ENCODE assay signal across 12 cellular contexts in the genomic region with DNA sequence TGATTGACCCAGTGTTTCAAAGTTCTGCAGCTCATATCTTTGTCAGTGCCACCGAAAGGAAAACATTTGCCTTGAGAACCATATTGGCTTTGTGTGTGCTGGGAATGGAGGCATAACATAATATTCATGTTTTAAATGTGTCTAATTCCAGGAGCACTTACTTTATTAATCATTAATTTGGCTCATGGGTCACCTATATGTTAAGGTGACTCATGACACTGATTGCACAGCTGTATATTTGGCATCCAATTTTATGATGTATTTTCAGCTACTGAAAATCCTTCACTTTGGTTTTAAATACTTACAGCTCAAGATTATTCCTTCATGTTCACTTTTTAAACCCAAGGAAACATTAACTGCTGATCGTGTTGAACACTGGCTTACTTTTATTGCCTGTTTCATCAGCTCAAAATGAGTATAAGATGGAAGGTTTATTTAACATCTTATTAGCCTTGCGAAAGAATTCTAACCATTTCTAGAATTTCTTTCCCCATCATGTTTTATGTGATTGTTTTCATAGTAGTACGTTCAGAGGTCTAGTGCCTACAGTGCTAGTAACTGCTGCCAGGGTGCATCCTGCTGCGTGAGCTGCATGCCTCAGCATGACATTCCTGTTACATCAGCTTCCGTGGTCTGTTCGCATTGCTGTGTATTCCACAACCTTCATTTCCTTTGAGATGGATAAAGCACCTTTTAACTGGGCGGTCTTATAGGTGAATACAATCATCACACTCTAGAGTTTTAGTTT.
DNase-seq lines count a peak whose midpoint lies in the region; ATAC-seq and TF ChIP-seq lines count a peak whose summit lies in the region.
"Had no signal": no experiment of that assay in that cellular context is flagged by ENCODE, and none has a peak within 500 bp of the region (broad histone marks: within the 10 kb centered on the region; RNA-seq: fewer than 3 reads in every experiment).

No MANE protein-coding gene starts in this region.

- H3K36me3 ChIP-seq in GM23248 (ENCODE audit: low read depth) = peaks cover 46% of the 10 kb centered on the region
- peaks cover 62% of the 10 kb centered on the region for H3K36me3 ChIP-seq in SK-N-MC (ENCODE audit: insufficient read depth, low read length)
- peaks cover 0 to 94% (median 50%) of the 10 kb centered on the region in 6 donors for H3K36me3 ChIP-seq in spleen

- in situ Hi-C loops in GM23248 (cut with MboI) = no loop called here

- peaks cover 8% of the 10 kb centered on the region; the same call in 1 of the 2 replicates for H3F3A ChIP-seq in GM23248 (ENCODE audit: insufficient read depth)

- no peak for TF ChIP-seq POLR2A in spleen (IDR thresholded peaks at IDR 0.05)

- POLR2A ChIA-PET in activated CD4-positive, alpha-beta T cell treated with anti-CD3 and anti-CD28 coated beads, Interleukin-2, amount 10 ng/mL, durations not matched to agents 7 days and 5 days (lab: Charles Lee) = no interaction called here

- H3K27ac ChIP-seq in GM23248 (peak overlapping the region; percentile 66), SK-N-MC (peak overlapping the region; percentile 99), spleen (no peak overlapping the region)

- no peak for TF ChIP-seq CTCF in spleen (IDR thresholded peaks at IDR 0.05 in 8 of 11, conservative IDR thresholded peaks at IDR 0.05 in 3 of 11)

- DNase-seq in GM23248 (peak; percentile 84), SK-N-MC (ENCODE audit: low read depth, low spot score) (peak; percentile 100), fibroblast of peridontal ligament (ENCODE audit: extremely low read depth) (peak; percentile 76), renal cortical epithelial cell (ENCODE audit: low read depth) (peak; percentile 79), spleen (no peak), NCI-H128 (lab: John Stamatoyannopoulos, UW; ENCODE audit: unreplicated experiment) (no peak)
- DNase-seq in activated CD4-positive, alpha-beta T cell treated with anti-CD3 and anti-CD28 coated beads, Interleukin-2, amount 10 ng/mL, durations not matched to agents 7 days and 5 days = no peak
- DNase-seq: activated T-cell treated with anti-CD3 and anti-CD28 coated beads, Interleukin-2, amount 50 U/mL, for 48 hours; naive thymus-derived CD4-positive, alpha-beta T cell; NCI-H446 treated with DMSO at 0.1 percent for 48 hours; T-helper 2 cell had no signal

- no peak overlapping the region for H2AFZ ChIP-seq in GM23248

- peaks cover 3% of the 10 kb centered on the region for H3K4me1 Mint-ChIP-seq in activated CD4-positive, alpha-beta T cell treated with anti-CD3 and anti-CD28 coated beads, Interleukin-2, amount 10 ng/mL, durations not matched to agents 7 days and 5 days

- no peak overlapping the region for H3K4me3 Mint-ChIP-seq in activated CD4-positive, alpha-beta T cell treated with anti-CD3 and anti-CD28 coated beads, Interleukin-2, amount 10 ng/mL, durations not matched to agents 7 days and 5 days
- H3K4me3 Mint-ChIP-seq: naive thymus-derived CD4-positive, alpha-beta T cell had no signal

- H3K27me3 Mint-ChIP-seq in activated CD4-positive, alpha-beta T cell treated with anti-CD3 and anti-CD28 coated beads, Interleukin-2, amount 10 ng/mL, durations not matched to agents 7 days and 5 days = no peaks in the 10 kb centered on the region
- H3K27me3 Mint-ChIP-seq: naive thymus-derived CD4-positive, alpha-beta T cell had no signal

- H4K20me1 ChIP-seq in GM23248 (ENCODE audit: insufficient read depth) = no peaks in the 10 kb centered on the region

- H3K4me3 ChIP-seq in GM23248 (no peak overlapping the region), SK-N-MC (peak overlapping the region; percentile 64), spleen (no peak overlapping the region)

- H3K9me3 Mint-ChIP-seq in activated CD4-positive, alpha-beta T cell treated with anti-CD3 and anti-CD28 coated beads, Interleukin-2, amount 10 ng/mL, durations not matched to agents 7 days and 5 days = no peaks in the 10 kb centered on the region

- H3K9me3 ChIP-seq in GM23248 (ENCODE audit: low read depth) (no peaks in the 10 kb centered on the region), SK-N-MC (ENCODE audit: low read depth, low read length) (0 out of 2 replicates have a peak, but pooled peaks cover 4% of the 10 kb centered on the region), spleen (no peaks in the 10 kb centered on the region)

- H3K27ac Mint-ChIP-seq in activated CD4-positive, alpha-beta T cell treated with anti-CD3 and anti-CD28 coated beads, Interleukin-2, amount 10 ng/mL, durations not matched to agents 7 days and 5 days = no peak overlapping the region
- H3K27ac Mint-ChIP-seq: naive thymus-derived CD4-positive, alpha-beta T cell had no signal

- intact Hi-C loops in spleen (cut with DNase I; ENCODE audit: low total_unique reads) = no loop called here

- H3K27me3 ChIP-seq in GM23248 (replicated peaks; ENCODE audit: insufficient read depth) = no peaks in the 10 kb centered on the region
- H3K27me3 ChIP-seq in spleen (replicated peaks in 1 of 7) = no peaks in the 10 kb centered on the region

- no peak overlapping the region for H3K4me2 ChIP-seq in GM23248 (ENCODE audit: unreplicated experiment)

- H3K4me1 ChIP-seq in GM23248 (ENCODE audit: insufficient read depth) = 0 out of 2 replicates have a peak, but pooled peaks cover 4% of the 10 kb centered on the region
- peaks cover 0 to 4% (median 0%) of the 10 kb centered on the region in 6 donors for H3K4me1 ChIP-seq in spleen

- no peaks in the 10 kb centered on the region for H3K9me2 ChIP-seq in GM23248 (ENCODE audit: insufficient read depth)

- CTCF ChIA-PET in activated CD4-positive, alpha-beta T cell treated with anti-CD3 and anti-CD28 coated beads, Interleukin-2, amount 10 ng/mL, durations not matched to agents 7 days and 5 days (lab: Charles Lee) = no interaction called here

- H3K9ac ChIP-seq in GM23248 (no peak overlapping the region), SK-N-MC (ENCODE audit: insufficient read length) (peak overlapping the region; percentile 85)

- 78% methylated on average over 8 of the region's 8 CpGs for whole genome bisulfite sequencing in GM23248 (ENCODE audit: low coverage in 1 of 2, low lambda C conversion rate in 2 of 2, missing lambda C conversion rate in 2 of 2), 2 experiments
- 89 to 98% (median 92%) methylated on average over 8 of the region's 8 CpGs for WGBS in spleen, 5 donors

- H3K79me2 ChIP-seq in GM23248 (ENCODE audit: insufficient read depth) = no peaks in the 10 kb centered on the region

- no peak for ATAC-seq in GM21619 (IDR thresholded peaks at IDR 0.05; ENCODE audit: unreplicated experiment)
- ATAC-seq: naive thymus-derived CD4-positive, alpha-beta T cell had no signal

- peaks cover 48% of the 10 kb centered on the region for H3K36me3 Mint-ChIP-seq in activated CD4-positive, alpha-beta T cell treated with anti-CD3 and anti-CD28 coated beads, Interleukin-2, amount 10 ng/mL, durations not matched to agents 7 days and 5 days (ENCODE audit: low read depth)

Comparison
In these comparisons a context has a peak if more than half of its experiments do, and no peak if none do; other contexts are left out.
1. DNase-seq: peak in GM23248 (single experiment), SK-N-MC (single experiment), fibroblast of peridontal ligament (single experiment) and renal cortical epithelial cell (single experiment); none in activated CD4-positive, alpha-beta T cell treated with anti-CD3 and anti-CD28 coated beads, Interleukin-2, amount 10 ng/mL, durations not matched to agents 7 days and 5 days (single experiment), spleen (single experiment) and NCI-H128 (single experiment).
2. H3K27ac ChIP-seq: peak in GM23248 (single experiment) and SK-N-MC (single experiment); none in spleen (0 of 8).